8 cellular contexts compared by ENCODE assay signal in the genomic region with DNA sequence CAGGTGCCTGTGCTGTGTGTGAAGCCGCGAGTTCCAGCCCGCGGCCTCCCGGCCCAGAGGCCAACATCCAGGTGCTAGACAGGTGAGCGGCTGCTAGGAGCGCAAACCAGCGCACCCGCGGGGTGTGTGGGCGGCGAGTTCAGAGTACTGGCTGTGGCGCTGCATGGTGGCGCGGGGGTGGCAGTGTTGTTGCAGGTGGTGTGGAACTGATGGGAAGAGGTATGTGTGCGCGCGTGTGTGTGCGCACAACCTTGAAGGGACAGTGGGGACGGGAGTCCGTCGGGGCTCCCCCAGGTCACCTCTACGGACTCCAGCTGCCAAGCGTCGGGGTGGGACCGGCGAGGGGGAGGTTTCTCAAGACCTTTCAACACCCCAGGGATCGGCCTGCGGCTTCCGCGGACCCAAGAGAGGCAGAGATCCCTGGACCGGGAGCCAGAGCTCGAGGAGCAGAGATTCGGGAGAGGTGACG. TPM values are rescaled to one million over a fixed set of nuclear protein-coding genes. Genes with fewer than 3 reads are reported as not detected.
DNase-seq lines count a peak whose midpoint lies in the region; ATAC-seq and TF ChIP-seq lines count a peak whose summit lies in the region.

No MANE protein-coding gene starts in this region.

- ATAC-seq in RWPE2 (ENCODE audit: low read depth) (peak; percentile 14; the same call in 2 of the 3 replicates), psoas muscle (peak in 3 of 4 donors; percentile 11 to 25 (median 21)), HG02610 (IDR thresholded peaks at IDR 0.05; ENCODE audit: unreplicated experiment) (no peak), HG03097 (IDR thresholded peaks at IDR 0.05; ENCODE audit: low FRiP score, unreplicated experiment) (no peak)
- ATAC-seq in effector memory CD8-positive, alpha-beta T cell (replicated peaks): peak; percentile 62

- peaks cover 53% of the 10 kb centered on the region for H3K27me3 Mint-ChIP-seq in Calu3 (ENCODE audit: unreplicated experiment)
- peaks cover 89 to 100% of the 10 kb centered on the region in 2 donors for H3K27me3 Mint-ChIP-seq in effector memory CD8-positive, alpha-beta T cell

- no peaks in the 10 kb centered on the region for H3K9me3 Mint-ChIP-seq in Calu3 (ENCODE audit: low read depth, unreplicated experiment)
- H3K9me3 Mint-ChIP-seq in effector memory CD8-positive, alpha-beta T cell: no peaks in the 10 kb centered on the region

- H3K4me1 Mint-ChIP-seq in Calu3 (ENCODE audit: low read depth, unreplicated experiment): peaks cover 23% of the 10 kb centered on the region
- H3K4me1 Mint-ChIP-seq in effector memory CD8-positive, alpha-beta T cell (ENCODE audit: low read depth in 2 of 2): peaks cover 19 to 27% of the 10 kb centered on the region in 2 donors

- H3K4me3 Mint-ChIP-seq in Calu3 (ENCODE audit: low read depth, unreplicated experiment): peak overlapping the region; percentile 71
- H3K4me3 Mint-ChIP-seq in effector memory CD8-positive, alpha-beta T cell: peak overlapping the region; percentile 83 to 89

- no peak overlapping the region for H3K27ac ChIP-seq in RWPE2 (ENCODE audit: poor library complexity, severe bottlenecking)
- no peak overlapping the region for H3K27ac ChIP-seq in psoas muscle

- no TSS peak for BruUV-seq in Calu3 (replicated peaks; lab: Mats Ljungman, UMichigan)

- peaks cover 14% of the 10 kb centered on the region for H3K36me3 Mint-ChIP-seq in Calu3 (ENCODE audit: insufficient read depth, unreplicated experiment)
- H3K36me3 Mint-ChIP-seq in effector memory CD8-positive, alpha-beta T cell (ENCODE audit: insufficient read depth): peaks cover 5% of the 10 kb centered on the region

- WGBS in psoas muscle, 3 donors: 2 to 4% (median 3%) methylated on average over 35 of the region's 35 CpGs

- H3K27ac Mint-ChIP-seq in Calu3 (ENCODE audit: unreplicated experiment): peak overlapping the region; percentile 42
- H3K27ac Mint-ChIP-seq in effector memory CD8-positive, alpha-beta T cell: no peak overlapping the region

- H3K4me3 ChIP-seq in RWPE2 (ENCODE audit: severe bottlenecking): peak overlapping the region; percentile 20
- peak overlapping the region; percentile 64 for H3K4me3 ChIP-seq in psoas muscle

- no peaks in the 10 kb centered on the region for H3K9me3 ChIP-seq in RWPE2 (ENCODE audit: severe bottlenecking)
- H3K9me3 ChIP-seq in psoas muscle: no peaks in the 10 kb centered on the region

- H3K27me3 ChIP-seq in RWPE2 (ENCODE audit: insufficient read depth, poor library complexity, severe bottlenecking) (peaks cover 79% of the 10 kb centered on the region), psoas muscle (ENCODE audit: insufficient read depth in 3 of 3, low read length in 2 of 3) (peaks cover 0 to 95% (median 55%) of the 10 kb centered on the region in 3 donors)

- H3K36me3 ChIP-seq in RWPE2 (ENCODE audit: low read depth) (no peaks in the 10 kb centered on the region), psoas muscle (ENCODE audit: insufficient read depth in 1 of 2, low read depth in 1 of 2) (no peaks in the 10 kb centered on the region)

- no peak for TF ChIP-seq CTCF in Calu3 (IDR thresholded peaks at IDR 0.05; ENCODE audit: unreplicated experiment)
- TF ChIP-seq CTCF in RWPE2 (IDR thresholded peaks at IDR 0.05; ENCODE audit: poor library complexity, severe bottlenecking): no peak
- TF ChIP-seq CTCF in psoas muscle (IDR thresholded peaks at IDR 0.05): no peak

- intact Hi-C loops in Calu3 (cut with micrococcal nuclease; ENCODE audit: unreplicated experiment) (no loop called here), psoas muscle (cut with DNase I) (no loop called here)

- H3K4me1 ChIP-seq in RWPE2 (ENCODE audit: insufficient read depth, poor library complexity, severe bottlenecking) (no peaks in the 10 kb centered on the region), psoas muscle (peaks cover 22% of the 10 kb centered on the region)

- peak; percentile 40 for DNase-seq in Calu3
- DNase-seq in RWPE2 (ENCODE audit: low spot score): peak; percentile 43
- DNase-seq in effector memory CD8-positive, alpha-beta T cell: no peak
- no peak for DNase-seq in psoas muscle
- no peak for DNase-seq in HK-2 (ENCODE audit: unreplicated experiment)
- DNase-seq in AG08395 (ENCODE audit: low spot score): no peak

- CTCF ChIA-PET in Calu3 (lab: Charles Lee): interaction anchor here (0.6 to 2.2 kb wide), 2 partner anchors 40 to 331 kb away, joined by 3 to 5 read pairs; no protein-coding TSS in a partner anchor

RNA-seq across cellular contexts. Expression of gene DMBX1, which starts 0.4 kb away (rescaled TPM):
- total RNA-seq in Calu3 (2022) (0.88 and 2.3 TPM in 2 replicates), psoas muscle (not detected)
- not detected for polyA plus RNA-seq in psoas muscle

Comparison
In these comparisons a context has a peak if more than half of its experiments do, and no peak if none do; other contexts are left out.
1. DNase-seq: peak in Calu3 (single experiment) and RWPE2 (single experiment); none in effector memory CD8-positive, alpha-beta T cell (0 of 3), psoas muscle (0 of 2), HK-2 (single experiment) and AG08395 (single experiment).
2. ATAC-seq: peak in RWPE2 (single experiment), effector memory CD8-positive, alpha-beta T cell (single experiment) and psoas muscle (3 of 4); none in HG02610 (single experiment) and HG03097 (single experiment).